In genomic region chrX:41923925-41924693, GRCh38 we compare ENCODE assay signal across 8 cellular contexts. TPM values are rescaled to one million over a fixed set of nuclear protein-coding genes. Genes with fewer than 3 reads are reported as not detected.
DNase-seq lines count a peak whose midpoint lies in the region; ATAC-seq, FAIRE-seq and TF ChIP-seq lines count a peak whose summit lies in the region.

No MANE protein-coding gene starts in this region.

- TF ChIP-seq CTCF in GM20000 (IDR thresholded peaks at IDR 0.05; ENCODE audit: extremely low read depth, missing control alignments), result no peak

- in situ Hi-C loops in ACHN (cut with HindIII; ENCODE audit: low pct_ligation_motif_present, low pct_unique_long_range_greater_than_20kb, low sequenced_read_pairs), result no loop called here

- H3K4me1 Mint-ChIP-seq in activated naive CD4-positive, alpha-beta T cell treated with anti-CD3 and anti-CD28 coated beads, Interleukin-2, amount 10 ng/mL, durations not matched to agents 7 days and 5 days, result peaks cover 23% of the 10 kb centered on the region

- H3K36me3 Mint-ChIP-seq in activated naive CD4-positive, alpha-beta T cell treated with anti-CD3 and anti-CD28 coated beads, Interleukin-2, amount 10 ng/mL, durations not matched to agents 7 days and 5 days, result no peaks in the 10 kb centered on the region

- H3K27me3 Mint-ChIP-seq in activated naive CD4-positive, alpha-beta T cell treated with anti-CD3 and anti-CD28 coated beads, Interleukin-2, amount 10 ng/mL, durations not matched to agents 7 days and 5 days, result peaks cover 7% of the 10 kb centered on the region

- DNase-seq in ACHN (peak; percentile 43), GM20000 (ENCODE audit: low spot score) (peak; percentile 23), NCI-H526 treated with DMSO at 0.1 percent for 48 hours (lab: John Stamatoyannopoulos, UW) (peak; percentile 75), globus pallidus (ENCODE audit: low spot score) (peak; percentile 33), nucleus accumbens (lab: John Stamatoyannopoulos, UW) (peak in 39 of 56 donors; percentile 0 to 56 (median 12)), GM12892 (ENCODE audit: insufficient read length) (no peak)
- DNase-seq in activated naive CD4-positive, alpha-beta T cell treated with anti-CD3 and anti-CD28 coated beads, Interleukin-2, amount 10 ng/mL, durations not matched to agents 7 days and 5 days, result peak; percentile 42

- no peaks in the 10 kb centered on the region for H3K9me3 Mint-ChIP-seq in activated naive CD4-positive, alpha-beta T cell treated with anti-CD3 and anti-CD28 coated beads, Interleukin-2, amount 10 ng/mL, durations not matched to agents 7 days and 5 days

- CTCF ChIA-PET in activated naive CD4-positive, alpha-beta T cell treated with anti-CD3 and anti-CD28 coated beads, Interleukin-2, amount 10 ng/mL, durations not matched to agents 7 days and 5 days (lab: Charles Lee), result no interaction called here

- H3K27ac Mint-ChIP-seq in activated naive CD4-positive, alpha-beta T cell treated with anti-CD3 and anti-CD28 coated beads, Interleukin-2, amount 10 ng/mL, durations not matched to agents 7 days and 5 days, result peak overlapping the region; percentile 88

- ATAC-seq in HG02759 (IDR thresholded peaks at IDR 0.05; ENCODE audit: unreplicated experiment), result no peak

- no peak for FAIRE-seq in GM12892 (lab: Jason Lieb, UNC)

- peak overlapping the region; percentile 80 for H3K4me3 Mint-ChIP-seq in activated naive CD4-positive, alpha-beta T cell treated with anti-CD3 and anti-CD28 coated beads, Interleukin-2, amount 10 ng/mL, durations not matched to agents 7 days and 5 days

- no peak for TF ChIP-seq POLR2A in GM12892 (IDR thresholded peaks at IDR 0.05; ENCODE audit: low read depth, low read length)

RNA-seq across cellular contexts. Expression of gene CASK, which starts 0.8 kb away (rescaled TPM):
- polyA plus RNA-seq in GM12892 (2012; ENCODE audit: missing spikeins), result 7.0 TPM
